Comparison of ENCODE assay signal across 1 cellular context in the genomic region with DNA sequence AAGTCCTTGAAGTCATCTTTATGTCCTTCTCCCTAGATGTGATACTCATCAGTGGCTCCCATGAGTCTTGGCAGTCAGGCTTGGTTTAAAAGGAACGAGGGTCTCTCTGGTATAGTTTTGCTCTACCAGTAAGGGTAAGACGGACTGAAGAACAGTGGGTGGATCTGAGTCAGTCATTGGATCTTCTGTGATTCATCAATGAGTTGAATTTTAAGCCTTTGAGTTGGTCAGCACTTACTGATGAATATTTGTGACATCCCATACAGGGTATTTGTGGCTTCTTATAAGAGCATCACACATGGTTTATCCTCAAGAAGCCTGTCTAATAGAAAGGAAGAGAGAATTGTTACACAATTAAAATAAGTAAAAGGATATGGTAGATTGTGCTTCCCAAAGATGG.
TF ChIP-seq lines count a peak whose summit lies in the region.

No MANE protein-coding gene starts in this region.

TF ChIP-seq in IMR-90, 13 proteins besides CTCF, POLR2A, EP300 and RAD21:
- TF ChIP-seq CEBPB (IDR thresholded peaks at IDR 0.05; ENCODE audit: low read depth, low read length), result no peak
- no peak for TF ChIP-seq MAFK (IDR thresholded peaks at IDR 0.05; ENCODE audit: low read depth, low read length)
